In genomic region chr5:119080975-119081374, GRCh38 we compare ENCODE assay signal across 21 cellular contexts. TPM values are rescaled to one million over a fixed set of nuclear protein-coding genes. Genes with fewer than 3 reads are reported as not detected.
DNase-seq lines count a peak whose midpoint lies in the region; ATAC-seq and TF ChIP-seq lines count a peak whose summit lies in the region.
"Had no signal": no experiment of that assay in that cellular context is flagged by ENCODE, and none has a peak within 500 bp of the region (broad histone marks: within the 10 kb centered on the region; RNA-seq: fewer than 3 reads in every experiment).

No MANE protein-coding gene starts in this region.

- no peak overlapping the region for H2BK15ac ChIP-seq in mesendoderm (replicated peaks; ENCODE audit: low read depth)

- H3K27ac ChIP-seq in GM23338 (ENCODE audit: low read depth) (peak overlapping the region; percentile 92), Karpas-422 (ENCODE audit: low read length) (peak overlapping the region; percentile 19), mesendoderm (ENCODE audit: low read depth, low read length) (no peak overlapping the region)
- H3K27ac ChIP-seq: left ventricle myocardium inferior, thyroid gland had no signal

- WGBS in mesendoderm (ENCODE audit: extremely low coverage, insufficient coverage, low lambda C conversion rate), result no CpG with 5 or more reads among the region's 1 CpG

- H4K8ac ChIP-seq in mesendoderm (ENCODE audit: low read depth, low read length), result no peak overlapping the region

- no peaks in the 10 kb centered on the region for H3K27me3 ChIP-seq in GM23338 (ENCODE audit: insufficient read depth)
- H3K27me3 ChIP-seq in Karpas-422 (ENCODE audit: low read length), result no peaks in the 10 kb centered on the region
- no peaks in the 10 kb centered on the region for H3K27me3 ChIP-seq in mesendoderm (ENCODE audit: insufficient read depth, low read length, poor library complexity)
- H3K27me3 ChIP-seq: thyroid gland had no signal

- DNase-seq in GM23338 (ENCODE audit: low spot score) (peak; percentile 19), Karpas-422 (no peak), mesendoderm (peak; percentile 28), HuH-7.5 (ENCODE audit: low spot score) (no peak), COLO829 (ENCODE audit: low spot score) (no peak), NCI-H1417 (lab: John Stamatoyannopoulos, UW) (no peak), amniotic stem cell (lab: John Stamatoyannopoulos, UW) (no peak)
- no peak for DNase-seq in activated T-helper 1 cell treated with anti-CD3 and anti-CD28 coated beads, Interleukin-12 subunit alpha, Interleukin-12 subunit beta, Interleukin-2, Interleukin-4 antibody, amounts not matched to agents 30 ng/mL and 10 ng/mL and 1 ng/mL, durations not matched to agents 14 hours and 24 hours and 36 hours (ENCODE audit: low spot score)
- DNase-seq: activated CD4-positive, alpha-beta T cell treated with anti-CD3 and anti-CD28 coated beads, Interleukin-2, amount 50 U/mL, for 48 hours; activated CD8-positive, alpha-beta memory T cell treated with anti-CD3 and anti-CD28 coated beads, Interleukin-2, amount 50 U/mL, for 4 hours; dermis blood vessel endothelial cell; EL; hippocampal formation; left ventricle myocardium inferior; midbrain; naive thymus-derived CD8-positive, alpha-beta T cell; NCI-H1105 treated with DMSO at 0.1 percent for 48 hours; NCI-H2081; stimulated activated naive CD8-positive, alpha-beta T cell treated with anti-CD3 and anti-CD28 coated beads, Interleukin-15, amount 100 ng/mL, for 72 hours; thyroid gland had no signal

- H3K4me1 ChIP-seq in GM23338 (ENCODE audit: insufficient read depth), result peaks cover 38% of the 10 kb centered on the region
- H3K4me1 ChIP-seq in Karpas-422 (ENCODE audit: low read length), result peaks cover 56% of the 10 kb centered on the region
- no peaks in the 10 kb centered on the region for H3K4me1 ChIP-seq in mesendoderm (ENCODE audit: control insufficient read depth, low read depth, low read length)

- H3K4me2 ChIP-seq in GM23338, result peak overlapping the region; percentile 53
- H3K4me2 ChIP-seq in Karpas-422 (ENCODE audit: low read depth, low read length, poor library complexity, severe bottlenecking), result peak overlapping the region; percentile 1
- H3K4me2 ChIP-seq in mesendoderm (ENCODE audit: low read length), result no peak overlapping the region

- no peak overlapping the region for H3K18ac ChIP-seq in mesendoderm (ENCODE audit: low read length)

- peaks cover 5% of the 10 kb centered on the region for H3K27me3 Mint-ChIP-seq in GM23338 (ENCODE audit: insufficient read depth, low read depth, poor library complexity)
- H3K27me3 Mint-ChIP-seq in activated T-helper 1 cell treated with anti-CD3 and anti-CD28 coated beads, Interleukin-12 subunit alpha, Interleukin-12 subunit beta, Interleukin-2, Interleukin-4 antibody, amounts not matched to agents 30 ng/mL and 10 ng/mL and 1 ng/mL, durations not matched to agents 14 hours and 24 hours and 36 hours (ENCODE audit: insufficient read depth), result no peaks in the 10 kb centered on the region
- H3K27me3 Mint-ChIP-seq: naive thymus-derived CD8-positive, alpha-beta T cell; stimulated activated naive CD8-positive, alpha-beta T cell treated with anti-CD3 and anti-CD28 coated beads, Interleukin-15, amount 100 ng/mL, for 72 hours had no signal

- H3K9me2 ChIP-seq in GM23338 (ENCODE audit: insufficient read depth), result no peaks in the 10 kb centered on the region
- no peaks in the 10 kb centered on the region for H3K9me2 ChIP-seq in Karpas-422 (replicated peaks; ENCODE audit: insufficient read depth, low read length)

- ATAC-seq in GM23338, result no peak
- ATAC-seq: naive thymus-derived CD8-positive, alpha-beta T cell; Right ventricle myocardium inferior; stimulated activated naive CD8-positive, alpha-beta T cell treated with anti-CD3 and anti-CD28 coated beads, Interleukin-15, amount 100 ng/mL, for 72 hours had no signal

- H3K27ac Mint-ChIP-seq in GM23338, result peak overlapping the region; percentile 99
- peak overlapping the region; percentile 56 for H3K27ac Mint-ChIP-seq in activated T-helper 1 cell treated with anti-CD3 and anti-CD28 coated beads, Interleukin-12 subunit alpha, Interleukin-12 subunit beta, Interleukin-2, Interleukin-4 antibody, amounts not matched to agents 30 ng/mL and 10 ng/mL and 1 ng/mL, durations not matched to agents 14 hours and 24 hours and 36 hours
- H3K27ac Mint-ChIP-seq: stimulated activated naive CD8-positive, alpha-beta T cell treated with anti-CD3 and anti-CD28 coated beads, Interleukin-15, amount 100 ng/mL, for 72 hours had no signal

- H3K36me3 ChIP-seq in GM23338 (ENCODE audit: insufficient read depth) (no peaks in the 10 kb centered on the region), Karpas-422 (ENCODE audit: insufficient read depth, low read length) (no peaks in the 10 kb centered on the region), mesendoderm (ENCODE audit: control insufficient read depth, insufficient read depth, low read length) (no peaks in the 10 kb centered on the region)
- H3K36me3 ChIP-seq: left ventricle myocardium inferior, thyroid gland had no signal

- no peak overlapping the region for H3K23ac ChIP-seq in mesendoderm (ENCODE audit: low read length)

- H2BK5ac ChIP-seq in mesendoderm (ENCODE audit: low read length), result no peak overlapping the region

- no peak overlapping the region for H3K4ac ChIP-seq in mesendoderm (ENCODE audit: low read depth, low read length)

- no peaks in the 10 kb centered on the region for H3F3A ChIP-seq in GM23338 (replicated peaks; ENCODE audit: low read depth)

- H3K9me3 ChIP-seq in Karpas-422 (ENCODE audit: low read length), result no peaks in the 10 kb centered on the region
- H3K9me3 ChIP-seq: thyroid gland had no signal

- H3K9me3 Mint-ChIP-seq in GM23338, result peaks cover 6% of the 10 kb centered on the region
- H3K9me3 Mint-ChIP-seq in activated T-helper 1 cell treated with anti-CD3 and anti-CD28 coated beads, Interleukin-12 subunit alpha, Interleukin-12 subunit beta, Interleukin-2, Interleukin-4 antibody, amounts not matched to agents 30 ng/mL and 10 ng/mL and 1 ng/mL, durations not matched to agents 14 hours and 24 hours and 36 hours, result peaks cover 8% of the 10 kb centered on the region

- H4K20me1 ChIP-seq in GM23338 (replicated peaks; ENCODE audit: insufficient read depth) (no peaks in the 10 kb centered on the region), Karpas-422 (ENCODE audit: insufficient read depth, low read depth, low read length) (no peaks in the 10 kb centered on the region)

- TF ChIP-seq CTCF in GM23338 (conservative IDR thresholded peaks at IDR 0.05; ENCODE audit: low read depth in 2 of 2), result no peak

- no peak overlapping the region for H3K4me3 Mint-ChIP-seq in GM23338
- H3K4me3 Mint-ChIP-seq in activated T-helper 1 cell treated with anti-CD3 and anti-CD28 coated beads, Interleukin-12 subunit alpha, Interleukin-12 subunit beta, Interleukin-2, Interleukin-4 antibody, amounts not matched to agents 30 ng/mL and 10 ng/mL and 1 ng/mL, durations not matched to agents 14 hours and 24 hours and 36 hours, result no peak overlapping the region
- H3K4me3 Mint-ChIP-seq: naive thymus-derived CD8-positive, alpha-beta T cell; stimulated activated naive CD8-positive, alpha-beta T cell treated with anti-CD3 and anti-CD28 coated beads, Interleukin-15, amount 100 ng/mL, for 72 hours had no signal

- peaks cover 1% of the 10 kb centered on the region for H3K79me1 ChIP-seq in mesendoderm (ENCODE audit: low read length)

- H2AFZ ChIP-seq in GM23338, result no peak overlapping the region
- no peak overlapping the region for H2AFZ ChIP-seq in Karpas-422 (ENCODE audit: low read length)

- intact Hi-C loops in activated T-helper 1 cell treated with anti-CD3 and anti-CD28 coated beads, Interleukin-12 subunit alpha, Interleukin-12 subunit beta, Interleukin-2, Interleukin-4 antibody, amounts not matched to agents 30 ng/mL and 10 ng/mL and 1 ng/mL, durations not matched to agents 14 hours and 24 hours and 36 hours (cut with micrococcal nuclease), result no loop called here

- H4K5ac ChIP-seq in mesendoderm (ENCODE audit: low read length), result no peak overlapping the region

- H3K79me2 ChIP-seq in GM23338 (replicated peaks; ENCODE audit: insufficient read depth) (peaks cover 88% of the 10 kb centered on the region), Karpas-422 (ENCODE audit: low read length) (peaks cover 97% of the 10 kb centered on the region), mesendoderm (ENCODE audit: control insufficient read depth, insufficient read depth, low read length) (peaks cover 10% of the 10 kb centered on the region)

- no peak overlapping the region for H3K56ac ChIP-seq in mesendoderm (ENCODE audit: low read length)

- H3K4me3 ChIP-seq in GM23338 (no peak overlapping the region), Karpas-422 (ENCODE audit: low read length) (no peak overlapping the region), mesendoderm (ENCODE audit: low read length) (no peak overlapping the region)
- H3K4me3 ChIP-seq: left ventricle myocardium inferior, thyroid gland had no signal

- no peak overlapping the region for H2BK120ac ChIP-seq in mesendoderm (ENCODE audit: low read depth, low read length)

- peaks cover 25% of the 10 kb centered on the region for H3K36me3 Mint-ChIP-seq in GM23338 (ENCODE audit: low read depth)
- H3K36me3 Mint-ChIP-seq in activated T-helper 1 cell treated with anti-CD3 and anti-CD28 coated beads, Interleukin-12 subunit alpha, Interleukin-12 subunit beta, Interleukin-2, Interleukin-4 antibody, amounts not matched to agents 30 ng/mL and 10 ng/mL and 1 ng/mL, durations not matched to agents 14 hours and 24 hours and 36 hours (ENCODE audit: low read depth), result peaks cover 16% of the 10 kb centered on the region

- H3K4me1 Mint-ChIP-seq in GM23338, result peaks cover 47% of the 10 kb centered on the region
- H3K4me1 Mint-ChIP-seq in activated T-helper 1 cell treated with anti-CD3 and anti-CD28 coated beads, Interleukin-12 subunit alpha, Interleukin-12 subunit beta, Interleukin-2, Interleukin-4 antibody, amounts not matched to agents 30 ng/mL and 10 ng/mL and 1 ng/mL, durations not matched to agents 14 hours and 24 hours and 36 hours (ENCODE audit: low read depth), result peaks cover 42% of the 10 kb centered on the region

- no peak overlapping the region for H2AK5ac ChIP-seq in mesendoderm (ENCODE audit: low read length)

- no peak overlapping the region for H3K9ac ChIP-seq in Karpas-422 (ENCODE audit: low read length)
- H3K9ac ChIP-seq in mesendoderm (ENCODE audit: low read length), result no peak overlapping the region

TF ChIP-seq in GM23338, 12 proteins besides CTCF, POLR2A, EP300 and RAD21 (continues in another document):
- no peak for TF ChIP-seq ZNF331 (CRISPR knock-in tag; IDR thresholded peaks at IDR 0.05; ENCODE audit: low read depth)
- no peak for TF ChIP-seq EZH2phosphoT487 (IDR thresholded peaks at IDR 0.05; ENCODE audit: unreplicated experiment)
- no peak for TF ChIP-seq CREB1 (CRISPR knock-in tag; IDR thresholded peaks at IDR 0.05; ENCODE audit: low read depth)

RNA-seq across cellular contexts. Expression of gene DMXL1, which starts 10.1 kb away (rescaled TPM):
- 40.5 and 41.7 TPM in 2 replicates for total RNA-seq in GM23338 (2014; rRNA removed; shearing (Covaris generic))
- polyA plus RNA-seq in GM23338 (2016; fragmentation: Nextera tagmentation; extraction: Ambion mirVana), result 28.3 and 28.4 TPM in 2 replicates
- 37.6 and 107 TPM in 2 replicates for total RNA-seq in Karpas-422 (2014; rRNA removed; shearing (Covaris generic); ENCODE audit: low replicate concordance)
- 26.7 and 28.2 TPM in 2 replicates for total RNA-seq in activated T-helper 1 cell treated with anti-CD3 and anti-CD28 coated beads, Interleukin-12 subunit alpha, Interleukin-12 subunit beta, Interleukin-2, Interleukin-4 antibody, amounts not matched to agents 30 ng/mL and 10 ng/mL and 1 ng/mL, durations not matched to agents 14 hours and 24 hours and 36 hours
- polyA plus RNA-seq in mesendoderm (2013, experiment 1 of 2), result 11.2 TPM
- 12.4 TPM for polyA plus RNA-seq in mesendoderm (2013, experiment 2 of 2)

Comparison
In these comparisons a context has a peak if more than half of its experiments do, and no peak if none do; other contexts are left out.
1. DNase-seq: peak in GM23338 (single experiment) and mesendoderm (single experiment); none in Karpas-422 (single experiment), activated T-helper 1 cell treated with anti-CD3 and anti-CD28 coated beads, Interleukin-12 subunit alpha, Interleukin-12 subunit beta, Interleukin-2, Interleukin-4 antibody, amounts not matched to agents 30 ng/mL and 10 ng/mL and 1 ng/mL, durations not matched to agents 14 hours and 24 hours and 36 hours (single experiment), HuH-7.5 (single experiment), COLO829 (single experiment), NCI-H1417 (0 of 3) and amniotic stem cell (single experiment).